ENCODE assay signal across 28 cellular contexts in the genomic region with DNA sequence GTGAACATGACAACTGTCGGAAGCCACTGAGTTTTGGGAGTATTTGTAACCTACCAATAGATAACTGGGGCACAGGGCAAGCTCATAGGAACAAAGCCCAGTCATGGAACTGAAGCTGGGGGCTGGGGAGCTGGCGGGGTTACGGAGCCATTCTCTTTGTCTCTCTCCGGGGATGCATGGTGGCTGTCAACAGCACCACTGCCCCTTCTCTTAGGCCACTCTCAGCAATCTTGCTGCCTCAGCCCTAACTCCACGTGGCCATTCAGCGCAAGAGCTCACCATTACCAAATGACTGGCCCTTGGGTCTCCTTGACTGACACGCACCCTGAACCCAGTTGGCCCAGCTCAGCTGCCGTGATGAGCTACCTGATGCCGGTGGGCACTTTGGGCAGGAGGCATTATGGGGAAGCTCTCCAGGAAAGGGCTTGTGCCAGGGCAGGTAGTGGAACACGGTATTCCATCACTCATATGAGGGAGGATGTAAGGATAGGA.
"Had no signal": no experiment of that assay in that cellular context is flagged by ENCODE, and none has a peak within 500 bp of the region (broad histone marks: within the 10 kb centered on the region; RNA-seq: fewer than 3 reads in every experiment).

No MANE protein-coding gene starts in this region.

- H3K36me3 Mint-ChIP-seq: type B pancreatic cell had no signal

- H3K27ac Mint-ChIP-seq: activated T-helper 1 cell treated with anti-CD3 and anti-CD28 coated beads, Interleukin-12 subunit alpha, Interleukin-12 subunit beta, Interleukin-2, Interleukin-4 antibody, amounts not matched to agents 30 ng/mL and 10 ng/mL and 1 ng/mL, durations not matched to agents 14 hours and 24 hours and 36 hours; dendritic cell treated with granulocyte-macrophage colony-stimulating factor and Interleukin-4, amounts not matched to agents 40 ng/mL and 50 ng/mL, for 4 days; type B pancreatic cell had no signal

- H3K4me3 ChIP-seq: breast epithelium, esophagus squamous epithelium, heart right ventricle, left ventricle myocardium inferior, lung, pancreas, right atrium auricular region, vagina had no signal

- H3K27ac ChIP-seq: breast epithelium, epithelial cell of prostate, esophagus squamous epithelium, heart right ventricle, left ventricle myocardium inferior, pancreas, right atrium auricular region, vagina, VCaP had no signal

- H3K9me3 ChIP-seq: breast epithelium, esophagus squamous epithelium, heart right ventricle, left ventricle myocardium inferior, pancreas, right atrium auricular region, vagina had no signal

- DNase-seq: activated CD4-positive, alpha-beta T cell treated with anti-CD3 and anti-CD28 coated beads for 48 hours; activated CD4-positive, alpha-beta T cell treated with anti-CD3 and anti-CD28 coated beads, Interleukin-2, amount 50 U/mL, for 48 hours; activated CD8-positive, alpha-beta memory T cell treated with anti-CD3 and anti-CD28 coated beads for 24 hours; activated gamma-delta T cell treated with Interleukin-2 at 50 U/mL for 16 hours; activated naive CD4-positive, alpha-beta T cell treated with anti-CD3 and anti-CD28 coated beads, Interleukin-2, amount 50 U/mL, for 16 hours; activated T-cell treated with anti-CD3 and anti-CD28 coated beads, Interleukin-2, amount 50 U/mL, for 1 hour; esophagus squamous epithelium; foreskin melanocyte; heart right ventricle; kidney glomerular epithelial cell; left ventricle myocardium inferior; nucleus accumbens; stimulated activated CD4-positive, alpha-beta T cell treated with anti-CD3 and anti-CD28 coated beads, Interleukin-2, amount 100 ng/mL, for 48 hours; stimulated activated naive CD8-positive, alpha-beta T cell treated with anti-CD3 and anti-CD28 coated beads, Interleukin-15, Interleukin-2, amounts not matched to agents 100 U/mL and 50 U/mL, for 24 hours; T-helper 9 cell had no signal

- H3K9me3 Mint-ChIP-seq: activated T-helper 1 cell treated with anti-CD3 and anti-CD28 coated beads, Interleukin-12 subunit alpha, Interleukin-12 subunit beta, Interleukin-2, Interleukin-4 antibody, amounts not matched to agents 30 ng/mL and 10 ng/mL and 1 ng/mL, durations not matched to agents 14 hours and 24 hours and 36 hours; central memory CD8-positive, alpha-beta T cell; dendritic cell treated with granulocyte-macrophage colony-stimulating factor and Interleukin-4, amounts not matched to agents 40 ng/mL and 50 ng/mL, for 4 days; nephron; type B pancreatic cell had no signal

- H3K4me3 Mint-ChIP-seq: activated T-helper 1 cell treated with anti-CD3 and anti-CD28 coated beads, Interleukin-12 subunit alpha, Interleukin-12 subunit beta, Interleukin-2, Interleukin-4 antibody, amounts not matched to agents 30 ng/mL and 10 ng/mL and 1 ng/mL, durations not matched to agents 14 hours and 24 hours and 36 hours; central memory CD8-positive, alpha-beta T cell; dendritic cell treated with granulocyte-macrophage colony-stimulating factor and Interleukin-4, amounts not matched to agents 40 ng/mL and 50 ng/mL, for 4 days; nephron; type B pancreatic cell had no signal

- H3K27me3 ChIP-seq: pancreas, right atrium auricular region, vagina had no signal

- ATAC-seq: activated CD4-positive, CD25-positive, alpha-beta regulatory T cell treated with anti-CD3 and anti-CD28 coated beads, Interleukin-2, amount 50 U/mL, for 24 hours; heart right ventricle; pancreas; stimulated activated naive CD8-positive, alpha-beta T cell treated with anti-CD3 and anti-CD28 coated beads, Interleukin-15, Interleukin-2, amounts not matched to agents 100 U/mL and 50 U/mL, for 24 hours had no signal

- H3K36me3 ChIP-seq: breast epithelium, esophagus squamous epithelium, heart right ventricle, left ventricle myocardium inferior, pancreas, right atrium auricular region, vagina had no signal

- H3K4me1 ChIP-seq: breast epithelium, esophagus squamous epithelium, heart right ventricle, left ventricle myocardium inferior, pancreas, right atrium auricular region, vagina had no signal
